ENCODE assay signal across 12 cellular contexts in the genomic region with DNA sequence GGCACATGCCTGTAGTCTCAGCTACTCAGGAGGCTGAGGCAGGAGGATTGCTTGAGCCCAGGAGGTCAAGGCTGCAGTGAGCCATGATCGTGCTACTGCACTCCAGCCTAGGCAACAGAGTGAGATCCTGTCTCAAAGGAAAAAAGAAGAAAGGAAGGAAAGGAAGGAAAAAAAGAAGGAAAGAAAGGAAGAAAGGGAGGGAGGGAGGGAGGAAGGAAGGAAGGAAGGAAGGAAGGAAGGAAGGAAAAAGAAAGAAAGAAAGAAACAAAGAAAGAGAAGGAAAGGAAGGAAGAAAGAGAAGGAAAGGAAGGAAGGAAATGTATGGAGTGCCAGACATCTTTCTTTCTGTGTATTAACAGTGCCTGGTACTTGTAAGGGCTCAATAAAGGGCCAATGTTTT. TPM values are rescaled to one million over a fixed set of nuclear protein-coding genes. Genes with fewer than 3 reads are reported as not detected.
"Had no signal": no experiment of that assay in that cellular context is flagged by ENCODE, and none has a peak within 500 bp of the region (broad histone marks: within the 10 kb centered on the region; RNA-seq: fewer than 3 reads in every experiment).

No MANE protein-coding gene starts in this region.

RNA-seq across cellular contexts. Expression of gene BNIP5, which starts 1.5 kb away (rescaled TPM):
- total RNA-seq: activated CD4-positive, alpha-beta memory T cell treated with anti-CD3 and anti-CD28 coated beads for 36 hours; activated CD4-positive, alpha-beta T cell treated with anti-CD3 and anti-CD28 coated beads, Interleukin-2, amount 10 ng/mL, durations not matched to agents 24 days and 14 days; activated CD8-positive, alpha-beta memory T cell treated with anti-CD3 and anti-CD28 coated beads for 36 hours; activated CD8-positive, alpha-beta T cell treated with anti-CD3 and anti-CD28 coated beads for 36 hours; activated naive CD8-positive, alpha-beta T cell treated with anti-CD3 and anti-CD28 coated beads for 36 hours; activated T-helper 2 cell treated with anti-CD3 and anti-CD28 coated beads, Interferon-gamma antibody, Interleukin-2, Interleukin-4, amounts not matched to agents 10 μg/mL and 5 μg/mL and 100 μg/mL, durations not matched to agents 14 hours and 24 hours and 36 hours; adrenal gland; aorta; astrocyte; cardiac septum; cerebellum; T-helper 2 cell treated with Interferon-gamma antibody and Interleukin-4, amounts not matched to agents 100 ng/mL and 5 ng/mL, for 36 hours had no signal

RNA-seq across cellular contexts. Expression of gene ETV7, which starts 49.2 kb away (rescaled TPM):
- total RNA-seq: cerebellum had no signal
